Comparison of ENCODE assay signal across 10 cellular contexts in the genomic region with DNA sequence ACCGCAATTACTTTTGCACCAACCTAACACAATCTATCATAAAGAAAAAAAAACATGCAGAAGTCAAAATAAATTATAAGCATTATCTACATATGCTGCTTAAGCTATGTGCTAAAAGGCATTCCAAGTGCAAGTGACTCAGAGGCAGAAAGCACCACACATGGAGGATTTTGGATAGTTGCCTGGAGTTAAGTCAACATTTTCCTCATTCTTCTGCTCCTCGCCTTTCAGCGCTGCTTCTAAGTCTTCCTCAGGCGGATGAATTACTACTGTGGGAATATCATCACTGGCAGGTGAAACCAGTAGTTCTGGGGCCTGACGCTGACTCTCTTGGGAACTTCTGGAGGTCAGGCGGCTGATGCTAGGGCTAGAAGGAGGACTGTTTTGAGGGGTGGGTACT. TPM values are rescaled to one million over a fixed set of nuclear protein-coding genes. Genes with fewer than 3 reads are reported as not detected.
DNase-seq lines count a peak whose midpoint lies in the region; ATAC-seq, FAIRE-seq and TF ChIP-seq lines count a peak whose summit lies in the region.
"Had no signal": no experiment of that assay in that cellular context is flagged by ENCODE, and none has a peak within 500 bp of the region (broad histone marks: within the 10 kb centered on the region; RNA-seq: fewer than 3 reads in every experiment).

No MANE protein-coding gene starts in this region.

- H3K4me3 ChIP-seq in HCT116 (replicated peaks in 1 of 2; ENCODE audit: low read depth in 1 of 2, low read length in 2 of 2) (no peak overlapping the region), small intestine (ENCODE audit: low read depth in 1 of 2, low read length in 2 of 2) (no peak overlapping the region), uterus (no peak overlapping the region)

- H3K36me3 ChIP-seq in HCT116 (ENCODE audit: control insufficient read depth in 1 of 2, insufficient read depth in 2 of 2, low read length in 2 of 2) (peaks cover 15 to 29% of the 10 kb centered on the region in 2 experiments), small intestine (ENCODE audit: control insufficient read depth in 2 of 2, insufficient read depth in 2 of 2, low read length in 2 of 2) (peaks cover 15 to 17% of the 10 kb centered on the region in 2 donors), uterus (peaks cover 0 to 2% of the 10 kb centered on the region in 2 donors)

- H3K4me2 ChIP-seq in HCT116 (ENCODE audit: low read length): no peak overlapping the region

- RAD21 ChIA-PET in HCT116 (lab: Charles Lee; ENCODE audit: low non-redundant PET in 1 of 2, low total read pairs in 2 of 2, uncharacterized antibody in 2 of 2, unreplicated experiment in 2 of 2): interaction anchor here in 1 of 2 experiments (0.7 kb wide), 1 partner anchor 15 kb away, joined by 5 read pairs; no protein-coding TSS in a partner anchor

- 0 out of 2 replicates have a peak overlapping the region, but pooled peaks have one; percentile 10 for H3K27ac ChIP-seq in HCT116 (ENCODE audit: low read depth, low read length)
- no peak overlapping the region for H3K27ac ChIP-seq in small intestine (ENCODE audit: low read depth in 1 of 2, low read length in 1 of 2)
- H3K27ac ChIP-seq in uterus: no peak overlapping the region

- FAIRE-seq in small intestine (lab: Jason Lieb, UNC): no peak

- H3K4me3 Mint-ChIP-seq in glutamatergic neuron (ENCODE audit: unreplicated experiment): no peak overlapping the region
- H3K4me3 Mint-ChIP-seq: naive thymus-derived CD4-positive, alpha-beta T cell had no signal

- TF ChIP-seq POLR2A in HCT116 (IDR thresholded peaks at IDR 0.05; ENCODE audit: borderline replicate concordance, extremely low read depth, insufficient read depth, insufficient read length) (no peak), uterus (IDR thresholded peaks at IDR 0.05) (no peak)

- peaks cover 3% of the 10 kb centered on the region; the same call in 1 of the 2 replicates for H3K79me2 ChIP-seq in HCT116 (ENCODE audit: insufficient read depth, low read length)

- CTCF ChIA-PET in HCT116 (lab: Charles Lee): no interaction called here

- no peak overlapping the region for H2AFZ ChIP-seq in HCT116 (ENCODE audit: low read depth, low read length, poor library complexity, severe bottlenecking)

- no TSS peak for BruUV-seq in HCT116 (replicated peaks; lab: Mats Ljungman, UMichigan)

- H3K36me3 Mint-ChIP-seq in glutamatergic neuron (ENCODE audit: unreplicated experiment): no peaks in the 10 kb centered on the region

- H3K27me3 ChIP-seq in HCT116 (ENCODE audit: insufficient read depth, low read length) (no peaks in the 10 kb centered on the region), small intestine (ENCODE audit: control insufficient read depth in 2 of 2, insufficient read depth in 2 of 2, low read length in 2 of 2) (no peaks in the 10 kb centered on the region), uterus (no peaks in the 10 kb centered on the region)

- no peaks in the 10 kb centered on the region for H3K27me3 Mint-ChIP-seq in glutamatergic neuron (ENCODE audit: unreplicated experiment)
- H3K27me3 Mint-ChIP-seq: naive thymus-derived CD4-positive, alpha-beta T cell had no signal

- ATAC-seq in HCT116 (peak; percentile 27; the same call in 1 of the 2 replicates), left ventricle myocardium superior (peak; percentile 53), GM21786 (IDR thresholded peaks at IDR 0.05; ENCODE audit: unreplicated experiment) (no peak)
- ATAC-seq: naive thymus-derived CD4-positive, alpha-beta T cell had no signal

- no peak overlapping the region for H3K9ac ChIP-seq in HCT116 (ENCODE audit: low read length)

- WGBS in small intestine, 3 donors: 74 to 86% (median 79%) methylated on average over 6 of the region's 6 CpGs

- POLR2A ChIA-PET in HCT116 (lab: Charles Lee): no interaction called here

- TF ChIP-seq CTCF in HCT116 (IDR thresholded peaks at IDR 0.05 in 2 of 3, conservative IDR thresholded peaks at IDR 0.05 in 1 of 3; ENCODE audit: borderline replicate concordance in 1 of 3, insufficient read depth in 1 of 3, low read depth in 2 of 3, low read length in 2 of 3) (no peak), uterus (IDR thresholded peaks at IDR 0.05) (no peak), glutamatergic neuron (IDR thresholded peaks at IDR 0.05; ENCODE audit: partially characterized antibody, unreplicated experiment) (no peak)

- no peaks in the 10 kb centered on the region for H3K9me3 ChIP-seq in HCT116 (ENCODE audit: control insufficient read depth in 1 of 2, insufficient read depth in 1 of 2, low read depth in 1 of 2, low read length in 2 of 2)
- no peaks in the 10 kb centered on the region for H3K9me3 ChIP-seq in small intestine (ENCODE audit: control insufficient read depth, low read depth)
- H3K9me3 ChIP-seq in uterus: no peaks in the 10 kb centered on the region

- H3K4me1 Mint-ChIP-seq in glutamatergic neuron (ENCODE audit: low read depth, unreplicated experiment): no peaks in the 10 kb centered on the region

- H3K4me1 ChIP-seq in HCT116 (ENCODE audit: control insufficient read depth in 1 of 2, insufficient read depth in 2 of 2, low read length in 2 of 2) (peaks cover 2 to 8% of the 10 kb centered on the region in 2 experiments; a peak in 1 of 4 replicates), small intestine (ENCODE audit: control insufficient read depth in 2 of 2, insufficient read depth in 1 of 2, low read depth in 1 of 2, low read length in 1 of 2) (no peaks in the 10 kb centered on the region), uterus (no peaks in the 10 kb centered on the region)

- peaks cover 3% of the 10 kb centered on the region; the same call in 1 of the 2 replicates for H4K20me1 ChIP-seq in HCT116 (ENCODE audit: insufficient read depth)

- DNase-seq in HCT116 (ENCODE audit: low read depth, low spot score): peak; percentile 4
- peak; percentile 99 for DNase-seq in amniotic epithelial cell (ENCODE audit: low read depth)
- DNase-seq in left ventricle myocardium superior: no peak
- peak; percentile 9 for DNase-seq in small intestine
- no peak for DNase-seq in uterus
- no peak for DNase-seq in glutamatergic neuron
- no peak for DNase-seq in activated CD4-positive, alpha-beta T cell treated with anti-CD3 and anti-CD28 coated beads for 1 hour
- DNase-seq: caudate nucleus; naive thymus-derived CD4-positive, alpha-beta T cell had no signal

- intact Hi-C loops in HCT116 (cut with micrococcal nuclease): no loop called here
- intact Hi-C loops in left ventricle myocardium superior (cut with micrococcal nuclease): no loop called here
- intact Hi-C loops in uterus (cut with DNase I; ENCODE audit: low total_unique reads): no loop called here

- H3K9me2 ChIP-seq in HCT116 (ENCODE audit: insufficient read depth): no peaks in the 10 kb centered on the region

- H3K9me3 Mint-ChIP-seq in glutamatergic neuron (ENCODE audit: unreplicated experiment): peaks cover 2% of the 10 kb centered on the region

- no peak for TF ChIP-seq RAD21 in HCT116 (IDR thresholded peaks at IDR 0.05; ENCODE audit: low read depth)

- no peak overlapping the region for H3K27ac Mint-ChIP-seq in glutamatergic neuron (ENCODE audit: unreplicated experiment)
- H3K27ac Mint-ChIP-seq: naive thymus-derived CD4-positive, alpha-beta T cell had no signal

TF ChIP-seq in HCT116, 20 proteins besides CTCF, POLR2A, EP300 and RAD21:
- no peak for TF ChIP-seq ELF1 (IDR thresholded peaks at IDR 0.05; ENCODE audit: borderline replicate concordance, low read depth)
- TF ChIP-seq POLR2AphosphoS5 (IDR thresholded peaks at IDR 0.05; ENCODE audit: low read depth, low read length): no peak
- TF ChIP-seq YY1 (IDR thresholded peaks at IDR 0.05; ENCODE audit: extremely low read depth, insufficient replicate concordance, low read depth, low read length): no peak
- TF ChIP-seq JUND (IDR thresholded peaks at IDR 0.05): peak; percentile 22; the same call in 1 of the 2 replicates

RNA-seq across cellular contexts. Expression of a gene that starts 53.1 kb away (rescaled TPM):
- total RNA-seq in HCT116 (2021; ENCODE audit: unreplicated experiment): 37.6 TPM
- polyA plus RNA-seq in HCT116 (2012): 9.7 and 12.0 TPM in 2 replicates
- total RNA-seq in left ventricle myocardium superior: 19.2 TPM
- 10 to 100 TPM; 17.7 to 53.0 (median 39.2) TPM for polyA plus RNA-seq in small intestine
- 10 to 100 TPM; 20.0 to 83.5 (median 37.2) TPM for total RNA-seq in uterus
- 67.0 TPM for total RNA-seq in glutamatergic neuron (ENCODE audit: unreplicated experiment)

Comparison
In these comparisons a context has a peak if more than half of its experiments do, and no peak if none do; other contexts are left out.
1. DNase-seq: peak in HCT116 (single experiment), amniotic epithelial cell (single experiment) and small intestine (single experiment); none in left ventricle myocardium superior (single experiment), uterus (0 of 2), glutamatergic neuron (single experiment) and activated CD4-positive, alpha-beta T cell treated with anti-CD3 and anti-CD28 coated beads for 1 hour (single experiment).